Comparison of ENCODE assay signal across 8 cellular contexts in genomic region chr1:77978293-77978968, GRCh38. TPM values are rescaled to one million over a fixed set of nuclear protein-coding genes. Genes with fewer than 3 reads are reported as not detected.
A peak's percentile ranks its signal among the peaks of the same experiment; 100 is the strongest.
DNase-seq lines count a peak whose midpoint lies in the region; ATAC-seq and TF ChIP-seq lines count a peak whose summit lies in the region.

No MANE protein-coding gene starts in this region.

- DNase-seq in DMS53 (lab: John Stamatoyannopoulos, UW), result peak; percentile 96
- DNase-seq in OCI-LY7 (ENCODE audit: low spot score), result peak; percentile 94
- peak; percentile 46 for DNase-seq in activated T-cell treated with anti-CD3 and anti-CD28 coated beads, Interleukin-2, amount 50 U/mL, for 1 hour
- peak; percentile 96 for DNase-seq in fibroblast of mammary gland (ENCODE audit: low read depth)
- peak; percentile 51 for DNase-seq in nephron progenitor cell
- peak; percentile 69 for DNase-seq in stomach

- peaks cover 47% of the 10 kb centered on the region for H4K20me1 ChIP-seq in OCI-LY7 (ENCODE audit: insufficient read depth, low read length)

- TF ChIP-seq RAD21 in Ishikawa (IDR thresholded peaks at IDR 0.05; ENCODE audit: low read depth), result no peak

- H3K9me3 ChIP-seq in OCI-LY7 (ENCODE audit: low read length) (no peaks in the 10 kb centered on the region), stomach (no peaks in the 10 kb centered on the region)

- H3K79me2 ChIP-seq in OCI-LY7 (ENCODE audit: insufficient read depth, low read depth, low read length), result peaks cover 88% of the 10 kb centered on the region

- peaks cover 48% of the 10 kb centered on the region for H3K4me1 Mint-ChIP-seq in nephron progenitor cell

- no peaks in the 10 kb centered on the region for H3K9me2 ChIP-seq in OCI-LY7 (ENCODE audit: insufficient read depth, low read length)

- peak; percentile 67 for ATAC-seq in GM21619 (IDR thresholded peaks at IDR 0.05; ENCODE audit: unreplicated experiment)

- no peaks in the 10 kb centered on the region for H3K27me3 ChIP-seq in stomach

- H3K4me3 ChIP-seq in OCI-LY7 (ENCODE audit: low read depth, low read length, poor library complexity, severe bottlenecking) (peak overlapping the region; percentile 87), fibroblast of mammary gland (ENCODE audit: control insufficient read depth, low read depth, low read length) (peak overlapping the region; percentile 88), stomach (peak overlapping the region; percentile 67 to 82 (median 74))

- CTCF ChIA-PET in OCI-LY7 (lab: Charles Lee; ENCODE audit: unreplicated experiment), result interaction anchor here (1.0 to 1.2 kb wide), 3 partner anchors 13 to 27 kb away, joined by 3 to 5 read pairs (median 4); partner anchors contain the start of gene DNAJB4

- H3K36me3 Mint-ChIP-seq in nephron progenitor cell (ENCODE audit: low read depth), result peaks cover 47% of the 10 kb centered on the region

- POLR2A ChIA-PET in OCI-LY7 (lab: Charles Lee), result interaction anchor here (0.7 to 5.6 kb wide), 18 partner anchors 10 to 297 kb away, joined by 3 to 193 read pairs (median 5); partner anchors contain the start of gene DNAJB4

- intact Hi-C loops in OCI-LY7 (cut with micrococcal nuclease; ENCODE audit: unreplicated experiment) (loop anchor here (1.0 kb wide), 1 partner anchor 295 kb away; no protein-coding TSS in a partner anchor), stomach (cut with DNase I; ENCODE audit: low total_unique reads) (loop anchor here (10.0 kb wide), 1 partner anchor 136 kb away; no protein-coding TSS in a partner anchor)

- BruUV-seq in OCI-LY7 (replicated peaks; lab: Mats Ljungman, UMichigan), result TSS peak; percentile 79

- peaks cover 17% of the 10 kb centered on the region for H3K9me3 Mint-ChIP-seq in nephron progenitor cell

- peaks cover 2% of the 10 kb centered on the region for H3K27me3 Mint-ChIP-seq in nephron progenitor cell (ENCODE audit: low read depth, poor library complexity)

- no peak overlapping the region for H3K4me3 Mint-ChIP-seq in nephron progenitor cell

- WGBS in stomach, 5 donors, result 0 to 1% (median 0%) methylated on average over 32 to 34 of the region's 34 CpGs

- TF ChIP-seq CTCF in OCI-LY7 (conservative IDR thresholded peaks at IDR 0.05; ENCODE audit: low read length) (no peak), fibroblast of mammary gland (conservative IDR thresholded peaks at IDR 0.05; ENCODE audit: control insufficient read depth, insufficient read depth, low read depth, low read length) (no peak), nephron progenitor cell (IDR thresholded peaks at IDR 0.05) (no peak), stomach (IDR thresholded peaks at IDR 0.05) (no peak)

- H3K36me3 ChIP-seq in OCI-LY7 (ENCODE audit: insufficient read depth, low read length) (peaks cover 66% of the 10 kb centered on the region), stomach (peaks cover 0 to 10% (median 8%) of the 10 kb centered on the region in 4 donors)

- peak overlapping the region; percentile 38; the same call in 1 of the 2 replicates for H2AFZ ChIP-seq in OCI-LY7 (ENCODE audit: low read length)

- H3K4me1 ChIP-seq in OCI-LY7 (ENCODE audit: insufficient read depth, low read length, poor library complexity, severe bottlenecking) (peaks cover 44% of the 10 kb centered on the region), stomach (peaks cover 29 to 63% (median 48%) of the 10 kb centered on the region in 4 donors)

- no peak for TF ChIP-seq EP300 in Ishikawa (IDR thresholded peaks at IDR 0.05; ENCODE audit: borderline replicate concordance)
- TF ChIP-seq EP300 in stomach (IDR thresholded peaks at IDR 0.05), result no peak

- no peak for TF ChIP-seq POLR2A in stomach (IDR thresholded peaks at IDR 0.05)

- H3K27ac ChIP-seq in OCI-LY7 (ENCODE audit: low read depth, low read length, poor library complexity, severe bottlenecking), result peak overlapping the region; percentile 90
- peak overlapping the region; percentile 98 to 99 (median 99) for H3K27ac ChIP-seq in stomach

- no peak overlapping the region for H3K27ac Mint-ChIP-seq in nephron progenitor cell

- H3K4me2 ChIP-seq in OCI-LY7 (ENCODE audit: low read length), result peak overlapping the region; percentile 90

TF ChIP-seq in Ishikawa, 13 proteins besides CTCF, POLR2A, EP300 and RAD21:
- TF ChIP-seq CEBPB (IDR thresholded peaks at IDR 0.05) (no peak), YY1 (IDR thresholded peaks at IDR 0.05; ENCODE audit: low read depth) (peak; percentile 82), CREB1 (IDR thresholded peaks at IDR 0.05; ENCODE audit: low read depth) (no peak), FOXM1 (IDR thresholded peaks at IDR 0.05; ENCODE audit: borderline replicate concordance, low read depth) (no peak; the same call in 1 of the 2 replicates), REST (IDR thresholded peaks at IDR 0.05; ENCODE audit: low read depth) (no peak), MAX (IDR thresholded peaks at IDR 0.05) (peak; percentile 61; the same call in 1 of the 2 replicates), NFIC (IDR thresholded peaks at IDR 0.05) (no peak), EGR1 (IDR thresholded peaks at IDR 0.05) (no peak), TEAD4 (IDR thresholded peaks at IDR 0.05) (no peak), TAF1 (IDR thresholded peaks at IDR 0.05; ENCODE audit: low read depth) (no peak; the same call in 1 of the 2 replicates), TCF12 (IDR thresholded peaks at IDR 0.05; ENCODE audit: low read depth) (0 out of 2 replicates have a peak, but pooled peaks have one; percentile 2), ZBTB7A (IDR thresholded peaks at IDR 0.05; ENCODE audit: low read depth) (no peak), USF1 (IDR thresholded peaks at IDR 0.05) (no peak)

RNA-seq across cellular contexts. Expression of gene FUBP1, which starts 0.4 kb away (rescaled TPM):
- 234 and 256 TPM in 2 replicates for total RNA-seq in OCI-LY7 (2014; rRNA removed; shearing (Covaris generic))
- total RNA-seq in OCI-LY7 (2022), result 301 and 325 TPM in 2 replicates
- 100 to 1,000 TPM in 3 of 5 donors, 10 to 100 TPM in 2; 39.4 to 394 (median 110) TPM for total RNA-seq in stomach
- polyA plus RNA-seq in stomach, result 10 to 100 TPM; 25.6 to 48.0 (median 39.3) TPM

RNA-seq across cellular contexts. Expression of gene DNAJB4, which starts 26.3 kb away (rescaled TPM):
- total RNA-seq in OCI-LY7 (2014; rRNA removed; shearing (Covaris generic)), result 9.0 and 12.6 TPM in 2 replicates
- 14.9 and 15.8 TPM in 2 replicates for total RNA-seq in OCI-LY7 (2022)
- total RNA-seq in stomach, result 10 to 100 TPM in 4 of 5 donors, 1 to 10 TPM in 1; 7.2 to 65.7 (median 19.2) TPM
- 10 to 100 TPM in 2 of 3 donors, 1 to 10 TPM in 1; 7.3 to 13.1 (median 12.3) TPM for polyA plus RNA-seq in stomach

Comparison
In these comparisons a context has a peak if more than half of its experiments do, and no peak if none do; other contexts are left out.
1. Peak in every context shown above with its lines: DNase-seq, ATAC-seq, H3K4me3 ChIP-seq and H3K27ac ChIP-seq.
2. DNase-seq: peak in every context shown above with its lines; median percentile 96 in DMS53; 96 in fibroblast of mammary gland; 94 in OCI-LY7; 69 in stomach; 51 in nephron progenitor cell; 46 in activated T-cell treated with anti-CD3 and anti-CD28 coated beads, Interleukin-2, amount 50 U/mL, for 1 hour.